ENCODE assay signal across 1 cellular context in the genomic region with DNA sequence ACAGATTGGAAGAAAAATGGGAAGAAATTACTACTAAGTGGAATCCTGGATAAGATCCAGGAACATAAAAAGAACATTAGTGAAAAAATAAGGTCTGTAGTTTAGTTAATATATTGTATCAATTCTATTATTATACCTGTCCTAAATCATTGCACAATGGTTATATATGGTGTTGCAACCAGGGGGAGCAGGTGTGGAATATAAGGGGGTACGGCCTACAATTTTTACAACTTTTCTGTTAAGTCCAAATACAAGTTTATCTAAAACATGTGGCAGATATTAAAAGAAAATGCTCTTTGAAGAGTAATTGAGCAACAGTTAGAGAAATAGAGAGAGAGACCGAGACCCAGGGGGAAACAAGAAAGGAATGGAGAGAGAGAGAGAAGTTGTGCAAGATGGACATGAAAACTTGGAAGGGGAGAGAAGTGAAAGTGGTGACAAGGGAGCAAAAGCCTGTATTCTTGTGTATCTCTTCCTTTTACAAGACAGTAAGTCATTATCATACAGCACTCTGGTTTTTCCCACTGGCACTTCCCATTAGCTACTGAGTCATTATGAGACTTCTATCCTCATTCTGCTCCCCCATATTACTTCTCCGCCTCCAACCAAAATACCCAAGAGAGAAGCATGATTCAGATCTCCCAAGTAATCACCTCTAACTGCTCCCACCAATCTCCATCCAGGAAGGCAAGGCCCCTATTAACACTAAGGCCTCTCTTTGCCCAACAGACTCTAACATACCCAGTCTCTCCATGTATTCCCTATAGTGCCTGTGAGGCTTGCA.
TF ChIP-seq lines count a peak whose summit lies in the region.

No MANE protein-coding gene starts in this region.

TF ChIP-seq in SK-N-SH treated with all-trans-retinoic acid at 6 μM for 48 hours, 23 proteins besides CTCF, POLR2A, EP300 and RAD21 (continued from another document):
- TF ChIP-seq, protein P1, sequence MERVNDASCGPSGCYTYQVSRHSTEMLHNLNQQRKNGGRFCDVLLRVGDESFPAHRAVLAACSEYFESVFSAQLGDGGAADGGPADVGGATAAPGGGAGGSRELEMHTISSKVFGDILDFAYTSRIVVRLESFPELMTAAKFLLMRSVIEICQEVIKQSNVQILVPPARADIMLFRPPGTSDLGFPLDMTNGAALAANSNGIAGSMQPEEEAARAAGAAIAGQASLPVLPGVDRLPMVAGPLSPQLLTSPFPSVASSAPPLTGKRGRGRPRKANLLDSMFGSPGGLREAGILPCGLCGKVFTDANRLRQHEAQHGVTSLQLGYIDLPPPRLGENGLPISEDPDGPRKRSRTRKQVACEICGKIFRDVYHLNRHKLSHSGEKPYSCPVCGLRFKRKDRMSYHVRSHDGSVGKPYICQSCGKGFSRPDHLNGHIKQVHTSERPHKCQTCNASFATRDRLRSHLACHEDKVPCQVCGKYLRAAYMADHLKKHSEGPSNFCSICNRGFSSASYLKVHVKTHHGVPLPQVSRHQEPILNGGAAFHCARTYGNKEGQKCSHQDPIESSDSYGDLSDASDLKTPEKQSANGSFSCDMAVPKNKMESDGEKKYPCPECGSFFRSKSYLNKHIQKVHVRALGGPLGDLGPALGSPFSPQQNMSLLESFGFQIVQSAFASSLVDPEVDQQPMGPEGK (CRISPR knock-in tag; IDR thresholded peaks at IDR 0.05; ENCODE audit: borderline replicate concordance): no peak
- TF ChIP-seq BACH2 (CRISPR knock-in tag; IDR thresholded peaks at IDR 0.05; ENCODE audit: borderline replicate concordance): no peak
- TF ChIP-seq ESRRG (CRISPR knock-in tag; IDR thresholded peaks at IDR 0.05): no peak
- TF ChIP-seq ARNTL (CRISPR knock-in tag; IDR thresholded peaks at IDR 0.05; ENCODE audit: borderline replicate concordance, low read depth): no peak
- no peak for TF ChIP-seq ZFP30 (CRISPR knock-in tag; IDR thresholded peaks at IDR 0.05)
- TF ChIP-seq ZNF70 (CRISPR knock-in tag; IDR thresholded peaks at IDR 0.05): no peak
- no peak for TF ChIP-seq SNAI2 (CRISPR knock-in tag; IDR thresholded peaks at IDR 0.05)
- TF ChIP-seq ISL1 (CRISPR knock-in tag; IDR thresholded peaks at IDR 0.05): no peak
- no peak for TF ChIP-seq RARB (CRISPR knock-in tag; IDR thresholded peaks at IDR 0.05)
- no peak; the same call in 1 of the 2 replicates for TF ChIP-seq TOX (CRISPR knock-in tag; IDR thresholded peaks at IDR 0.05; ENCODE audit: borderline replicate concordance)
- TF ChIP-seq ZNF565 (CRISPR knock-in tag; conservative IDR thresholded peaks at IDR 0.05; ENCODE audit: low read depth): no peak
- TF ChIP-seq, protein P2, sequence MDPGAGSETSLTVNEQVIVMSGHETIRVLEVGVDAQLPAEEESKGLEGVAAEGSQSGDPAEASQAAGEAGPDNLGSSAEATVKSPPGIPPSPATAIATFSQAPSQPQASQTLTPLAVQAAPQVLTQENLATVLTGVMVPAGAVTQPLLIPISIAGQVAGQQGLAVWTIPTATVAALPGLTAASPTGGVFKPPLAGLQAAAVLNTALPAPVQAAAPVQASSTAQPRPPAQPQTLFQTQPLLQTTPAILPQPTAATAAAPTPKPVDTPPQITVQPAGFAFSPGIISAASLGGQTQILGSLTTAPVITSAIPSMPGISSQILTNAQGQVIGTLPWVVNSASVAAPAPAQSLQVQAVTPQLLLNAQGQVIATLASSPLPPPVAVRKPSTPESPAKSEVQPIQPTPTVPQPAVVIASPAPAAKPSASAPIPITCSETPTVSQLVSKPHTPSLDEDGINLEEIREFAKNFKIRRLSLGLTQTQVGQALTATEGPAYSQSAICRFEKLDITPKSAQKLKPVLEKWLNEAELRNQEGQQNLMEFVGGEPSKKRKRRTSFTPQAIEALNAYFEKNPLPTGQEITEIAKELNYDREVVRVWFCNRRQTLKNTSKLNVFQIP (CRISPR knock-in tag; IDR thresholded peaks at IDR 0.05; ENCODE audit: borderline replicate concordance, low read depth): no peak
- no peak for TF ChIP-seq ZC3H10 (CRISPR knock-in tag; IDR thresholded peaks at IDR 0.05)
TF ChIP-seq in SK-N-SH treated with all-trans-retinoic acid at 6 μM for 48 hours: peak in this region for 0.
